Comparison of ENCODE assay signal across 1 cellular context in genomic region chr4:888029-888428, GRCh38.
A peak's percentile ranks its signal among the peaks of the same experiment; 100 is the strongest.
TF ChIP-seq lines count a peak whose summit lies in the region.

No MANE protein-coding gene starts in this region.

TF ChIP-seq in K562, 482 proteins besides CTCF, POLR2A, EP300 and RAD21 (continued from another document):
- TF ChIP-seq RUNX1 (IDR thresholded peaks at IDR 0.05; ENCODE audit: low read depth) (no peak), ZFP36 (IDR thresholded peaks at IDR 0.05; ENCODE audit: low read depth, low read length, partially characterized antibody) (no peak), KLF1 (tag; IDR thresholded peaks at IDR 0.05) (no peak), CBX8 (IDR thresholded peaks at IDR 0.05; ENCODE audit: borderline replicate concordance, extremely low read depth, low read depth, low read length, poor library complexity, severe bottlenecking) (no peak), RBM25 (IDR thresholded peaks at IDR 0.05; ENCODE audit: low read depth, low read length, severe bottlenecking) (no peak), POLR2G (IDR thresholded peaks at IDR 0.05; ENCODE audit: low read depth, low read length) (peak; percentile 30; the same call in 1 of the 2 replicates), GABPA (tag; conservative IDR thresholded peaks at IDR 0.05; ENCODE audit: low read depth) (no peak), SREBF2 (CRISPR knock-in tag; IDR thresholded peaks at IDR 0.05) (no peak), ZNF449 (CRISPR knock-in tag; IDR thresholded peaks at IDR 0.05) (no peak), MEF2D (tag; conservative IDR thresholded peaks at IDR 0.05; ENCODE audit: low read depth) (no peak), RBM22 (IDR thresholded peaks at IDR 0.05; ENCODE audit: low read depth, low read length, poor library complexity, severe bottlenecking) (peak; percentile 23)
